8 cellular contexts compared by ENCODE assay signal in genomic region chr6:166999145-166999844, GRCh38. TPM values are rescaled to one million over a fixed set of nuclear protein-coding genes. Genes with fewer than 3 reads are reported as not detected.
DNase-seq lines count a peak whose midpoint lies in the region; TF ChIP-seq lines count a peak whose summit lies in the region.

Gene CEP43, plus strand, starts transcription at chr6:166999397. Its CDS starts 16 bp downstream, at chr6:166999413.

- TF ChIP-seq POLR2A in NB4 (IDR thresholded peaks at IDR 0.05; ENCODE audit: extremely low read depth, insufficient read length): peak; percentile 33

- H3K4me3 ChIP-seq in NB4 (ENCODE audit: low read depth, low read length) (peak within 1 kb of the TSS; percentile 90), SK-N-MC (peak within 1 kb of the TSS; percentile 97)

- H3K27ac ChIP-seq in SK-N-MC (peak within 1 kb of the TSS; percentile 54; the same call in 1 of the 2 replicates), temporal lobe (ENCODE audit: low read depth, low read length) (peak within 1 kb of the TSS; percentile 37)

- no peaks in the 10 kb centered on the region for H3K9me3 Mint-ChIP-seq in HFFc6

- H3K4me3 Mint-ChIP-seq in HFFc6: peak within 1 kb of the TSS; percentile 96

- DNase-seq in GM03348 (ENCODE audit: low spot score): peak; percentile 100
- DNase-seq in HFFc6: peak; percentile 90
- DNase-seq in NB4 (ENCODE audit: low read depth): peak; percentile 96
- DNase-seq in SK-N-MC (ENCODE audit: low read depth, low spot score): peak; percentile 30
- peak; percentile 84 for DNase-seq in activated naive CD4-positive, alpha-beta T cell treated with anti-CD3 and anti-CD28 coated beads, Interleukin-2, amount 50 U/mL, for 16 hours
- peak; percentile 36 for DNase-seq in glomerular endothelial cell (ENCODE audit: extremely low read depth, low read depth, low spot score)
- DNase-seq in occipital lobe (lab: John Stamatoyannopoulos, UW): peak; percentile 94

- no peaks in the 10 kb centered on the region for H3K27me3 Mint-ChIP-seq in HFFc6 (ENCODE audit: insufficient read depth)

- H3K36me3 Mint-ChIP-seq in HFFc6 (ENCODE audit: low read depth): peaks cover 15% of the 10 kb centered on the region; the same call in 1 of the 2 replicates

- H3K9ac ChIP-seq in SK-N-MC (ENCODE audit: insufficient read length): peak within 1 kb of the TSS; percentile 87

- peak within 1 kb of the TSS; percentile 71 for H3K27ac Mint-ChIP-seq in HFFc6

- no peaks in the 10 kb centered on the region for H3K9me3 ChIP-seq in SK-N-MC (ENCODE audit: low read depth, low read length)

- peak; percentile 52; the same call in 1 of the 2 replicates for TF ChIP-seq CTCF in HFFc6 (IDR thresholded peaks at IDR 0.05)
- TF ChIP-seq CTCF in NB4 (IDR thresholded peaks at IDR 0.05; ENCODE audit: low read depth, low read length): no peak

- H3K36me3 ChIP-seq in SK-N-MC (ENCODE audit: insufficient read depth, low read length): peaks cover 38% of the 10 kb centered on the region

- peaks cover 37% of the 10 kb centered on the region for H3K4me1 Mint-ChIP-seq in HFFc6 (ENCODE audit: low read depth)

RNA-seq across cellular contexts. Expression of gene CEP43, which starts in this region (rescaled TPM):
- 10 to 100 TPM; 16.5 to 24.8 (median 21.0) TPM for total RNA-seq in HFFc6 (2021; fragmentation: NEBNext Ultra II Directional; extraction: Animal tissue kit (Norgen Biotek cat#: 25700))
- total RNA-seq in glomerular endothelial cell: 9.7 TPM in 2 replicates
- total RNA-seq in occipital lobe: 32.3 TPM
- 26.8 TPM for total RNA-seq in temporal lobe

Comparison
In these comparisons a context has a peak if more than half of its experiments do, and no peak if none do; other contexts are left out.
1. Peak in every context shown above with its lines: DNase-seq, H3K4me3 ChIP-seq and H3K27ac ChIP-seq.
2. DNase-seq: peak in every context shown above with its lines; median percentile 100 in GM03348; 96 in NB4; 94 in occipital lobe; 90 in HFFc6; 84 in activated naive CD4-positive, alpha-beta T cell treated with anti-CD3 and anti-CD28 coated beads, Interleukin-2, amount 50 U/mL, for 16 hours; 36 in glomerular endothelial cell; 30 in SK-N-MC.